ENCODE assay signal across 21 cellular contexts in the genomic region with DNA sequence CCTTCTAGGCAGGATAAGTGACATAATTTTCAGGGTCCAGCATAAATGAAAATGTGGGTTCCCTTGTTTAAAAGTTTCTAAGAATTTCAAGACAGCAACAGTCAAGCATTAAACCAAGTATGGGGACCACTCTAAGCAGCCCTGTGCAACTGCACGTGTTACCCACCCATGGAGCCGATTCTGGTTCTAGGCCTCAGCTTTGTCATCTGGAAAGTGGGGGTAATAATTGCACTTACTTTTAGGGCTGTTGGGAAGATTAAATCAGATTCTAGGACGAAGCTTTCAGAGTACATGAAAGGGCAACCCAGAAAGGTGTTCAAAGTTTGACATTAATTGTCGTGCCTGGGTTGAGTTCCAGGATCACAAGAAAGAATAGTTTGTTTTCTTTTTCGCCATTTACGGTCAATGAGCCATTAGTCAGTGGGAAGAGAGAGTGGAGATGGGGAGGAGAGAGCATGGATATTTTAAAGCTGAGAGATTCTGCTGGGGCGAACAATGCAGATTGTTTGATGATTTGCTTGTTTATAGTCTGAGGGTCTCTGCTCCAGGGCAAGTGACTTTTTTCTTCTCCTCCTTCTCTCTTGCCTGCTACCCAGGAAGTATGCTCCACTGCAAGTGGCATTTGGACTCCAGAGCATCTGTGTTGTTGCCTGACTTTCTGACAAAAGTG. TPM values are rescaled to one million over a fixed set of nuclear protein-coding genes. Genes with fewer than 3 reads are reported as not detected.
A peak's percentile ranks its signal among the peaks of the same experiment; 100 is the strongest.
DNase-seq lines count a peak whose midpoint lies in the region; FAIRE-seq and TF ChIP-seq lines count a peak whose summit lies in the region.
"Had no signal": no experiment of that assay in that cellular context is flagged by ENCODE, and none has a peak within 500 bp of the region (broad histone marks: within the 10 kb centered on the region; RNA-seq: fewer than 3 reads in every experiment).

No MANE protein-coding gene starts in this region.

- no peak overlapping the region for H3K4me3 Mint-ChIP-seq in mesothelial cell of epicardium
- H3K4me3 Mint-ChIP-seq: CD4-positive, alpha-beta T cell had no signal

- peak overlapping the region; percentile 54 for H3K4me2 ChIP-seq in BLaER1
- H3K4me2 ChIP-seq: A549 had no signal

- intact Hi-C loops in ascending aorta (cut with DNase I): no loop called here
- intact Hi-C loops in adrenal gland (cut with DNase I): no loop called here

- peak overlapping the region; percentile 0; the same call in 1 of the 2 replicates for H3K9ac ChIP-seq in BLaER1

- 93 to 98% (median 94%) methylated on average over 7 of the region's 7 CpGs for WGBS in adrenal gland, 4 donors

- H3K4me1 ChIP-seq in BLaER1 (peaks cover 26% of the 10 kb centered on the region), ascending aorta (peaks cover 0 to 13% of the 10 kb centered on the region in 2 donors), adrenal gland (replicated peaks in 1 of 2) (peaks cover 6 to 15% of the 10 kb centered on the region in 2 donors)
- H3K4me1 ChIP-seq: A549 had no signal

- H3K27ac ChIP-seq in BLaER1 (peak overlapping the region; percentile 39; the same call in 1 of the 2 replicates), ascending aorta (peak overlapping the region; percentile 48 to 53), adrenal gland (no peak overlapping the region)
- H3K27ac ChIP-seq: A549, RWPE1, SJCRH30 had no signal

- no peaks in the 10 kb centered on the region for H3K9me3 ChIP-seq in BLaER1
- H3K9me3 ChIP-seq in ascending aorta: no peaks in the 10 kb centered on the region
- H3K9me3 ChIP-seq in adrenal gland (replicated peaks in 1 of 3): no peaks in the 10 kb centered on the region
- H3K9me3 ChIP-seq: A549, BE2C, MG63, SJCRH30 had no signal

- H3K4me3 ChIP-seq in BLaER1 (no peak overlapping the region), ascending aorta (no peak overlapping the region), adrenal gland (no peak overlapping the region)
- H3K4me3 ChIP-seq: A549, MG63, SJCRH30 had no signal

- TF ChIP-seq CTCF in ascending aorta (IDR thresholded peaks at IDR 0.05): no peak
- TF ChIP-seq CTCF in mesothelial cell of epicardium (IDR thresholded peaks at IDR 0.05; ENCODE audit: unreplicated experiment): no peak
- TF ChIP-seq CTCF in adrenal gland (IDR thresholded peaks at IDR 0.05): no peak

- no peak for TF ChIP-seq POLR2A in GM12891 (IDR thresholded peaks at IDR 0.05; ENCODE audit: low read depth, low read length)
- no peak for TF ChIP-seq POLR2A in adrenal gland (IDR thresholded peaks at IDR 0.05)

- no peaks in the 10 kb centered on the region for H3K36me3 Mint-ChIP-seq in mesothelial cell of epicardium

- H3K36me3 ChIP-seq in BLaER1: no peaks in the 10 kb centered on the region
- H3K36me3 ChIP-seq in ascending aorta: no peaks in the 10 kb centered on the region
- no peaks in the 10 kb centered on the region for H3K36me3 ChIP-seq in adrenal gland (replicated peaks in 1 of 2)
- H3K36me3 ChIP-seq: BE2C, MG63, SJCRH30 had no signal

- H3K9me3 Mint-ChIP-seq in mesothelial cell of epicardium: no peaks in the 10 kb centered on the region
- H3K9me3 Mint-ChIP-seq: CD4-positive, alpha-beta T cell had no signal

- H3K27ac Mint-ChIP-seq in mesothelial cell of epicardium: peak overlapping the region; percentile 90
- H3K27ac Mint-ChIP-seq: CD4-positive, alpha-beta T cell had no signal

- DNase-seq in GM12891 (ENCODE audit: insufficient read length, low spot score) (no peak), ascending aorta (ENCODE audit: low spot score in 2 of 2) (no peak), mesothelial cell of epicardium (ENCODE audit: low spot score in 2 of 2, unreplicated experiment in 2 of 2) (no peak), DMS153 treated with DMSO at 0.1 percent for 48 hours (lab: John Stamatoyannopoulos, UW; ENCODE audit: unreplicated experiment) (no peak), DMS 273 (lab: John Stamatoyannopoulos, UW; ENCODE audit: unreplicated experiment) (no peak), adrenal gland (no peak)
- DNase-seq: BE2C; CD4-positive, alpha-beta T cell; DMS153; GDM1; Kasumi-1; MG63; NCI-H1694 treated with DMSO at 0.1 percent for 48 hours; NCI-H510A; NCI-H748 treated with DMSO at 0.1 percent for 48 hours; SJCRH30 had no signal

- H3K27me3 ChIP-seq in BLaER1 (no peaks in the 10 kb centered on the region), ascending aorta (no peaks in the 10 kb centered on the region), adrenal gland (no peaks in the 10 kb centered on the region)
- H3K27me3 ChIP-seq: BE2C, MG63, SJCRH30 had no signal

- H3K4me1 Mint-ChIP-seq in mesothelial cell of epicardium: peaks cover 62% of the 10 kb centered on the region

- FAIRE-seq in GM12891 (lab: Jason Lieb, UNC): peak; percentile 9
- FAIRE-seq: GM19239, H1 had no signal

- no peaks in the 10 kb centered on the region for H4K20me1 ChIP-seq in BLaER1

- no peaks in the 10 kb centered on the region for H3K27me3 Mint-ChIP-seq in mesothelial cell of epicardium (ENCODE audit: low read depth)

TF ChIP-seq in GM12891, 5 proteins besides CTCF, POLR2A, EP300 and RAD21:
- TF ChIP-seq SPI1 (IDR thresholded peaks at IDR 0.05; ENCODE audit: low read depth, low read length) (no peak), PAX5 (IDR thresholded peaks at IDR 0.05; ENCODE audit: insufficient read depth, low read length, severe bottlenecking) (no peak), POU2F2 (IDR thresholded peaks at IDR 0.05; ENCODE audit: low read depth, low read length) (no peak), POLR2AphosphoS5 (IDR thresholded peaks at IDR 0.05; ENCODE audit: low read depth, low read length) (no peak), TAF1 (IDR thresholded peaks at IDR 0.05; ENCODE audit: low read depth, low read length) (no peak)

RNA-seq across cellular contexts. Expression of a gene that starts 10.7 kb away (rescaled TPM):
- 12.5 TPM for polyA plus RNA-seq in GM12891 (2012; ENCODE audit: low read depth, missing spikeins)
- 56.4 TPM for total RNA-seq in ascending aorta
- 101 to 105 TPM (median 102 TPM) in 3 replicates for total RNA-seq in mesothelial cell of epicardium
- total RNA-seq in adrenal gland: 100 to 1,000 TPM in 4 of 8 donors, 10 to 100 TPM in 4; 53.3 to 123 (median 100) TPM
- polyA plus RNA-seq in adrenal gland: 10 to 100 TPM in 2 of 3 donors, 1 to 10 TPM in 1; 9.6 to 27.7 (median 24.4) TPM

Comparison
In these comparisons a context has a peak if more than half of its experiments do, and no peak if none do; other contexts are left out.
1. H3K27ac ChIP-seq: peak in BLaER1 (single experiment) and ascending aorta (2 of 2); none in adrenal gland (0 of 5).